ENCODE assay signal across 23 cellular contexts in the genomic region with DNA sequence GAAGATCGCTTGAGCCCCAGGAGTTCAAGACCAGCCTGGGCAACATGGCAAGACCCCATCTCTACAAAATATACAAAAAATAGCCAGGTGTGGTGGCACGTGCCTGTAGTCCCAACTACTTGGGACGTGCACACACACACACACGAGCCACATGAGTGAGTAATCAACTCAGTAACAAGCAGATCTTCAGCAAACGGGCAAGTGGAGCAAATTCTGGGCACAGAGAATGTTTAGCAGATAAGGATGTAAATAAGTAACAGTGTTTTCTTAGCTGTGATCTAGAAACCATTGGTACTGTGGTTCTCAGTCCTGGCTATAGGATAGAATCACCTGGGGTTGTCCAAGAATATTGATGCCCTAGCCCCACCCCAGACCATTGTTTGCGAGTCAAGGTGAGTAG. TPM values are rescaled to one million over a fixed set of nuclear protein-coding genes. Genes with fewer than 3 reads are reported as not detected.
A peak's percentile ranks its signal among the peaks of the same experiment; 100 is the strongest.
DNase-seq lines count a peak whose midpoint lies in the region; ATAC-seq, FAIRE-seq and TF ChIP-seq lines count a peak whose summit lies in the region.
"Had no signal": no experiment of that assay in that cellular context is flagged by ENCODE, and none has a peak within 500 bp of the region (broad histone marks: within the 10 kb centered on the region; RNA-seq: fewer than 3 reads in every experiment).

No MANE protein-coding gene starts in this region.

- FAIRE-seq in small intestine (lab: Jason Lieb, UNC): no peak
- FAIRE-seq: A204.1, GM12891, K562 had no signal

- peaks cover 0 to 3% of the 10 kb centered on the region in 2 donors for H3K36me3 ChIP-seq in small intestine (ENCODE audit: control insufficient read depth in 2 of 2, insufficient read depth in 2 of 2, low read length in 2 of 2)
- no peaks in the 10 kb centered on the region for H3K36me3 ChIP-seq in brain microvascular endothelial cell (replicated peaks)
- H3K36me3 ChIP-seq: MG63 had no signal

- TF ChIP-seq CTCF in dorsolateral prefrontal cortex (IDR thresholded peaks at IDR 0.05 in 54 of 56, conservative IDR thresholded peaks at IDR 0.05 in 2 of 56; ENCODE audit: low read depth in 1 of 56, partially characterized antibody in 56 of 56) (no peak), brain microvascular endothelial cell (IDR thresholded peaks at IDR 0.05; ENCODE audit: low read depth, low read length, missing control alignments) (no peak)

- H3K9me3 Mint-ChIP-seq in stimulated activated naive CD8-positive, alpha-beta T cell treated with anti-CD3 and anti-CD28 coated beads, Interleukin-15, Interleukin-2, amounts not matched to agents 100 ng/mL and 50 ng/mL, for 24 hours: no peaks in the 10 kb centered on the region
- H3K9me3 Mint-ChIP-seq in stimulated activated naive CD8-positive, alpha-beta T cell treated with anti-CD3 and anti-CD28 coated beads, Interleukin-15, amount 100 ng/mL, for 72 hours: no peaks in the 10 kb centered on the region
- H3K9me3 Mint-ChIP-seq: H9, HFFc6 had no signal

- peaks cover 2% of the 10 kb centered on the region in 2 donors for H3K4me1 ChIP-seq in small intestine (ENCODE audit: control insufficient read depth in 2 of 2, insufficient read depth in 1 of 2, low read depth in 1 of 2, low read length in 1 of 2)

- no peak overlapping the region for H3K4me3 ChIP-seq in dorsolateral prefrontal cortex
- no peak overlapping the region for H3K4me3 ChIP-seq in small intestine (ENCODE audit: low read depth in 1 of 2, low read length in 2 of 2)
- no peak overlapping the region for H3K4me3 ChIP-seq in brain microvascular endothelial cell (ENCODE audit: low read depth, low read length)
- H3K4me3 ChIP-seq: GM23248, K562, MG63 had no signal

- peaks cover 60% of the 10 kb centered on the region for H3K4me1 Mint-ChIP-seq in stimulated activated naive CD8-positive, alpha-beta T cell treated with anti-CD3 and anti-CD28 coated beads, Interleukin-15, Interleukin-2, amounts not matched to agents 100 ng/mL and 50 ng/mL, for 24 hours (ENCODE audit: low read depth)
- H3K4me1 Mint-ChIP-seq in stimulated activated naive CD8-positive, alpha-beta T cell treated with anti-CD3 and anti-CD28 coated beads, Interleukin-15, amount 100 ng/mL, for 72 hours: peaks cover 71% of the 10 kb centered on the region

- in situ Hi-C loops in brain microvascular endothelial cell (cut with HindIII; ENCODE audit: low pct_ligation_motif_present, low sequenced_read_pairs): no loop called here

- peak overlapping the region; percentile 17 for H3K27ac Mint-ChIP-seq in stimulated activated naive CD8-positive, alpha-beta T cell treated with anti-CD3 and anti-CD28 coated beads, Interleukin-15, Interleukin-2, amounts not matched to agents 100 ng/mL and 50 ng/mL, for 24 hours
- H3K27ac Mint-ChIP-seq in stimulated activated naive CD8-positive, alpha-beta T cell treated with anti-CD3 and anti-CD28 coated beads, Interleukin-15, amount 100 ng/mL, for 72 hours: no peak overlapping the region
- H3K27ac Mint-ChIP-seq: H9, HFFc6 had no signal

- H3K36me3 Mint-ChIP-seq in stimulated activated naive CD8-positive, alpha-beta T cell treated with anti-CD3 and anti-CD28 coated beads, Interleukin-15, Interleukin-2, amounts not matched to agents 100 ng/mL and 50 ng/mL, for 24 hours (ENCODE audit: low read depth): peaks cover 60% of the 10 kb centered on the region

- no peaks in the 10 kb centered on the region for H3K27me3 Mint-ChIP-seq in stimulated activated naive CD8-positive, alpha-beta T cell treated with anti-CD3 and anti-CD28 coated beads, Interleukin-15, Interleukin-2, amounts not matched to agents 100 ng/mL and 50 ng/mL, for 24 hours
- no peaks in the 10 kb centered on the region for H3K27me3 Mint-ChIP-seq in stimulated activated naive CD8-positive, alpha-beta T cell treated with anti-CD3 and anti-CD28 coated beads, Interleukin-15, amount 100 ng/mL, for 72 hours

- no peak overlapping the region for H3K4me3 Mint-ChIP-seq in stimulated activated naive CD8-positive, alpha-beta T cell treated with anti-CD3 and anti-CD28 coated beads, Interleukin-15, Interleukin-2, amounts not matched to agents 100 ng/mL and 50 ng/mL, for 24 hours
- no peak overlapping the region for H3K4me3 Mint-ChIP-seq in stimulated activated naive CD8-positive, alpha-beta T cell treated with anti-CD3 and anti-CD28 coated beads, Interleukin-15, amount 100 ng/mL, for 72 hours
- H3K4me3 Mint-ChIP-seq: H9, HFFc6 had no signal

- H3K27ac ChIP-seq in dorsolateral prefrontal cortex (peak overlapping the region in 54 of 59 donors; percentile 12 to 99 (median 97)), small intestine (ENCODE audit: low read depth in 1 of 2, low read length in 1 of 2) (no peak overlapping the region), brain microvascular endothelial cell (no peak overlapping the region)
- H3K27ac ChIP-seq: C4-2B, GM23248 had no signal

- intact Hi-C loops in dorsolateral prefrontal cortex (cut with DNase I): loop anchor here in 1 of 2 donors (10.0 kb wide), 1 partner anchor 53 kb away; no protein-coding TSS in a partner anchor

- no peak for DNase-seq in stimulated activated naive CD8-positive, alpha-beta T cell treated with anti-CD3 and anti-CD28 coated beads, Interleukin-15, amount 100 ng/mL, for 72 hours
- DNase-seq in dorsolateral prefrontal cortex (no peak), small intestine (peak; percentile 41), brain microvascular endothelial cell (no peak), islet precursor cell (no peak)
- DNase-seq: DMS 273 treated with DMSO at 0.1 percent for 48 hours, GM23248, H9, HFFc6, MG63, NCI-H1417, NCI-H1694 treated with DMSO at 0.1 percent for 48 hours, NCI-H2081 treated with DMSO at 0.1 percent for 48 hours, NCI-H2171 treated with DMSO at 0.1 percent for 48 hours, NCI-H446, NCI-H526 had no signal

- WGBS in small intestine, 3 donors: 65 to 90% (median 71%) methylated on average over 6 of the region's 6 CpGs

- no peak for ATAC-seq in stimulated activated naive CD8-positive, alpha-beta T cell treated with anti-CD3 and anti-CD28 coated beads, Interleukin-15, amount 100 ng/mL, for 72 hours
- ATAC-seq in HG02973 (IDR thresholded peaks at IDR 0.05; ENCODE audit: unreplicated experiment): no peak
- ATAC-seq: K562, Right ventricle myocardium inferior had no signal

- no peaks in the 10 kb centered on the region for H3K9me3 ChIP-seq in small intestine (ENCODE audit: control insufficient read depth, low read depth)
- H3K9me3 ChIP-seq: MG63 had no signal

- no peaks in the 10 kb centered on the region for H3K27me3 ChIP-seq in dorsolateral prefrontal cortex
- H3K27me3 ChIP-seq in small intestine (ENCODE audit: control insufficient read depth in 2 of 2, insufficient read depth in 2 of 2, low read length in 2 of 2): no peaks in the 10 kb centered on the region
- no peaks in the 10 kb centered on the region for H3K27me3 ChIP-seq in brain microvascular endothelial cell (replicated peaks)
- H3K27me3 ChIP-seq: MG63 had no signal

RNA-seq across cellular contexts. Expression of gene PAQR8, which starts 6.1 kb away (rescaled TPM):
- 100 to 1,000 TPM in 46 of 120 experiments, 10 to 100 TPM in 74; 40.1 to 180 (median 87.5) TPM for total RNA-seq in dorsolateral prefrontal cortex
- 10 to 100 TPM; 14.1 to 28.6 (median 28.6) TPM for polyA plus RNA-seq in small intestine

RNA-seq across cellular contexts. Expression of gene EFHC1, which starts 52.1 kb away (rescaled TPM):
- total RNA-seq in dorsolateral prefrontal cortex: 10 to 100 TPM; 18.1 to 39.8 (median 27.3) TPM
- polyA plus RNA-seq in small intestine: 10 to 100 TPM; 10.4 to 23.8 (median 22.4) TPM

Comparison
In these comparisons a context has a peak if more than half of its experiments do, and no peak if none do; other contexts are left out.
1. H3K27ac ChIP-seq: peak in dorsolateral prefrontal cortex (54 of 59); none in small intestine (0 of 2) and brain microvascular endothelial cell (single experiment).